1 cellular context compared by ENCODE assay signal in the genomic region with DNA sequence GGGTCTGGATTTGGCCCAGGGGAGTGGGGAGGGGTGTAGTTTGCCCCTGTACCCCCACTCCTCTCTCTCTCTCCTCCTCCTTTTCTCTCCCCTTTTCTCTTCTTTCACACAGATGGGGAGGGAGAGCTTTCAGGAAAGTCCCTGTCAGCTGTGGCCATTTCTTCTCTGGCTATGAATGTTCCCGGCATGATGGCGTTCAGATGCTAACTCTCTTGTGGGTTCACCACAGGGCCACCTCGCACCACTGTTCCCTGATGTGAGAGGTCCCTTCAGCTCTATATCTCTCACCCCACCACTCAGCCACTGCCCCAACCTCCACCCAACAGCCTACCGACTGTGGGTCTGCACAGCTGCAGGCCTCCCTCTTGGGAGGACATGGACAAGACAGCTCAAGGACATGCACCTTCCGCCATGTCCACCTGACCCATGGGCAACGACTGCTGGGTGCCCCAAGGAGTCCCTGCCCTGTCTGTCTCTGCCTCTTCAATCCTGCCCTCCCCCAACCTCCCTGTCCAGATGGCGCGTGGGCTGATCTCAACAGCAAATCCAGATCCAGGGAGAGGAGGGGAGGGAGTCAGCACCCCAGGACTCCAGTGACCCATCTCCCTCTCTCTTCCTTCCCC.
TF ChIP-seq lines count a peak whose summit lies in the region.

No MANE protein-coding gene starts in this region.

TF ChIP-seq in HEK293T, 16 proteins besides CTCF, POLR2A, EP300 and RAD21 (continued from another document):
- TF ChIP-seq ARNT (IDR thresholded peaks at IDR 0.05): no peak
- no peak for TF ChIP-seq SUZ12 (IDR thresholded peaks at IDR 0.05)
- TF ChIP-seq ELF4 (IDR thresholded peaks at IDR 0.05): no peak
- no peak for TF ChIP-seq LEF1 (IDR thresholded peaks at IDR 0.05; ENCODE audit: borderline replicate concordance)
- no peak for TF ChIP-seq CTBP1 (IDR thresholded peaks at IDR 0.05; ENCODE audit: borderline replicate concordance)
